In the genomic region with DNA sequence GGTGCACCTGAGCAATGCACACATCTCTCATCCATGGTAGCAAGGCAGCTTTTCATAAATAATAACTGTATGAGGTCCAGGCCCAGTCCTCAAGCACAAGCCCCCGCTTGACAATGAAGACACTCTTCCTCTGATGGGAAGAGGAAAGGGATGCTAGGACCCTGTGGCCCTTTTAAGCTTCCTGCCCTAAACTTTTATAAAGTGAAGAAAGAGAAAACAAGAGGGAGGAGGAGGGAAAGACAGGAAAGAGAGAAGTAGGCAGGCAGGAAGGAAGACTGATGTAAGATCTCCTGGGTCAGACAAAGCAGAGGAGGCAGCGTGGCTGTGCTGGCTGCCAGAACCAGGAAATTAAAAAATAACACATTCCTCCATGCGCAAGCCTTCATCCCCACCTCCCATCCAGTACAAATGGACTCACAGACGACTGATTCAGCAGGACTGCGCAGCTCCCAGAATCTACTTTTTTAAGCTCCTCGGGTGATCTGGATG, we compare ENCODE assay signal across 10 cellular contexts. TPM values are rescaled to one million over a fixed set of nuclear protein-coding genes. Genes with fewer than 3 reads are reported as not detected.
DNase-seq lines count a peak whose midpoint lies in the region; ATAC-seq and TF ChIP-seq lines count a peak whose summit lies in the region.
"Had no signal": no experiment of that assay in that cellular context is flagged by ENCODE, and none has a peak within 500 bp of the region (broad histone marks: within the 10 kb centered on the region; RNA-seq: fewer than 3 reads in every experiment).

No MANE protein-coding gene starts in this region.

- H3K27ac Mint-ChIP-seq in CD14-positive monocyte (peak overlapping the region; percentile 81 to 97 (median 94)), memory B cell (peak overlapping the region; percentile 79)
- peak overlapping the region; percentile 89 for H3K27ac Mint-ChIP-seq in activated naive CD8-positive, alpha-beta T cell treated with anti-CD3 and anti-CD28 coated beads, Interleukin-2, amount 50 U/mL, for 24 hours

- H3K79me2 ChIP-seq in Karpas-422 (ENCODE audit: low read length) = no peaks in the 10 kb centered on the region

- H3K4me3 Mint-ChIP-seq in CD14-positive monocyte = peak overlapping the region in 1 of 2 donors; percentile 43
- peak overlapping the region; percentile 40 for H3K4me3 Mint-ChIP-seq in activated naive CD8-positive, alpha-beta T cell treated with anti-CD3 and anti-CD28 coated beads, Interleukin-2, amount 50 U/mL, for 24 hours
- peak overlapping the region; percentile 50 for H3K4me3 Mint-ChIP-seq in memory B cell

- H4K20me1 ChIP-seq in Karpas-422 (ENCODE audit: insufficient read depth, low read depth, low read length) = no peaks in the 10 kb centered on the region

- ATAC-seq in activated naive CD8-positive, alpha-beta T cell treated with anti-CD3 and anti-CD28 coated beads, Interleukin-2, amount 50 U/mL, for 24 hours = peak; percentile 29
- ATAC-seq in memory B cell (ENCODE audit: low read depth) = no peak
- no peak for ATAC-seq in HG02571 (IDR thresholded peaks at IDR 0.05; ENCODE audit: unreplicated experiment)

- H3K27me3 ChIP-seq in Karpas-422 (ENCODE audit: low read length) = no peaks in the 10 kb centered on the region

- peaks cover 3 to 15% (median 6%) of the 10 kb centered on the region in 7 donors for H3K9me3 Mint-ChIP-seq in CD14-positive monocyte
- H3K9me3 Mint-ChIP-seq in activated naive CD8-positive, alpha-beta T cell treated with anti-CD3 and anti-CD28 coated beads, Interleukin-2, amount 50 U/mL, for 24 hours = peaks cover 6% of the 10 kb centered on the region
- H3K9me3 Mint-ChIP-seq in memory B cell = peaks cover 3% of the 10 kb centered on the region

- no peaks in the 10 kb centered on the region for H3K4me1 ChIP-seq in Karpas-422 (ENCODE audit: low read length)

- H3K27ac ChIP-seq in Karpas-422 (ENCODE audit: low read length) = no peak overlapping the region

- DNase-seq in CD14-positive monocyte (ENCODE audit: low spot score) (no peak), Karpas-422 (peak; percentile 12), memory B cell (ENCODE audit: low spot score in 2 of 2) (no peak), putamen (ENCODE audit: low spot score) (no peak), SK-N-DZ (ENCODE audit: low spot score) (no peak), D341Med (ENCODE audit: low spot score) (no peak)
- DNase-seq in activated naive CD8-positive, alpha-beta T cell treated with anti-CD3 and anti-CD28 coated beads, Interleukin-2, amount 50 U/mL, for 24 hours = no peak
- DNase-seq: hippocampal formation, NCI-H226 had no signal

- H2AFZ ChIP-seq in Karpas-422 (ENCODE audit: low read length) = no peak overlapping the region

- no peak overlapping the region for H3K9ac ChIP-seq in Karpas-422 (ENCODE audit: low read length)

- intact Hi-C loops in CD14-positive monocyte (cut with micrococcal nuclease) = loop anchor here in 1 of 2 donors (2.0 kb wide), 1 partner anchor 15 kb away; no protein-coding TSS in a partner anchor

- H3K36me3 Mint-ChIP-seq in CD14-positive monocyte (peaks cover 42 to 60% of the 10 kb centered on the region in 2 donors), memory B cell (peaks cover 27% of the 10 kb centered on the region)
- H3K36me3 Mint-ChIP-seq in activated naive CD8-positive, alpha-beta T cell treated with anti-CD3 and anti-CD28 coated beads, Interleukin-2, amount 50 U/mL, for 24 hours (ENCODE audit: low read depth) = peaks cover 85% of the 10 kb centered on the region

- H3K4me2 ChIP-seq in Karpas-422 (ENCODE audit: low read depth, low read length, poor library complexity, severe bottlenecking) = no peak overlapping the region

- no peak overlapping the region for H3K4me3 ChIP-seq in Karpas-422 (ENCODE audit: low read length)

- H3K9me3 ChIP-seq in Karpas-422 (ENCODE audit: low read length) = no peaks in the 10 kb centered on the region

- no peaks in the 10 kb centered on the region for H3K36me3 ChIP-seq in Karpas-422 (ENCODE audit: insufficient read depth, low read length)

- no peak for TF ChIP-seq CTCF in CD14-positive monocyte (IDR thresholded peaks at IDR 0.05)

- H3K27me3 Mint-ChIP-seq in CD14-positive monocyte (ENCODE audit: low read depth in 3 of 3) = peaks cover 0 to 3% (median 0%) of the 10 kb centered on the region in 3 donors
- no peaks in the 10 kb centered on the region for H3K27me3 Mint-ChIP-seq in activated naive CD8-positive, alpha-beta T cell treated with anti-CD3 and anti-CD28 coated beads, Interleukin-2, amount 50 U/mL, for 24 hours
- H3K27me3 Mint-ChIP-seq in memory B cell = no peaks in the 10 kb centered on the region

- H3K9me2 ChIP-seq in Karpas-422 (replicated peaks; ENCODE audit: insufficient read depth, low read length) = no peaks in the 10 kb centered on the region

- peaks cover 34% of the 10 kb centered on the region for H3K4me1 Mint-ChIP-seq in CD14-positive monocyte
- H3K4me1 Mint-ChIP-seq in activated naive CD8-positive, alpha-beta T cell treated with anti-CD3 and anti-CD28 coated beads, Interleukin-2, amount 50 U/mL, for 24 hours = peaks cover 66% of the 10 kb centered on the region
- H3K4me1 Mint-ChIP-seq in memory B cell = peaks cover 10% of the 10 kb centered on the region

RNA-seq across cellular contexts. Expression of gene TNFAIP3, which starts 16.4 kb away (rescaled TPM):
- 10 to 100 TPM; 35.5 to 38.4 TPM for polyA plus RNA-seq in CD14-positive monocyte
- total RNA-seq in Karpas-422 (2014; rRNA removed; shearing (Covaris generic); ENCODE audit: low replicate concordance) = 0.72 and 0.75 TPM in 2 replicates
- polyA plus RNA-seq in SK-N-DZ (2014; cell fraction: cytosol; rRNA removed) = 0.05 and 0.07 TPM in 2 replicates
- 0.21 and 1.6 TPM in 2 replicates for polyA plus RNA-seq in SK-N-DZ (2014; cell fraction: nucleus; rRNA removed)
